In genomic region chr4:111662496-111662895, GRCh38 we compare ENCODE assay signal across 22 cellular contexts.
"Had no signal": no experiment of that assay in that cellular context is flagged by ENCODE, and none has a peak within 500 bp of the region (broad histone marks: within the 10 kb centered on the region; RNA-seq: fewer than 3 reads in every experiment).

No MANE protein-coding gene starts in this region.

- H3K4me1 ChIP-seq: SJSA1 had no signal

- DNase-seq: Karpas-422, KG1, MG63, NCI-H1092 treated with DMSO at 0.1 percent for 48 hours, NCI-H1436, NCI-H187, NCI-H2029, NCI-H2081 treated with DMSO at 0.1 percent for 48 hours, NCI-H2171, NCI-H226, NCI-H446, NCI-H510A, NCI-H524 treated with DMSO at 0.1 percent for 48 hours, NCI-H69, NCI-H774, OCI-M1, Right ventricle myocardium superior, RPMI8226, SIG-M5 had no signal

- H3K36me3 ChIP-seq: MG63, SJSA1 had no signal

- H3K4me3 ChIP-seq: MG63, SJSA1, SK-N-MC had no signal

- H3K27me3 ChIP-seq: MG63 had no signal

- H3K9me3 ChIP-seq: MG63, SJSA1 had no signal

- H3K27ac ChIP-seq: HL-60, SJSA1, SK-N-MC had no signal
